In the genomic region with DNA sequence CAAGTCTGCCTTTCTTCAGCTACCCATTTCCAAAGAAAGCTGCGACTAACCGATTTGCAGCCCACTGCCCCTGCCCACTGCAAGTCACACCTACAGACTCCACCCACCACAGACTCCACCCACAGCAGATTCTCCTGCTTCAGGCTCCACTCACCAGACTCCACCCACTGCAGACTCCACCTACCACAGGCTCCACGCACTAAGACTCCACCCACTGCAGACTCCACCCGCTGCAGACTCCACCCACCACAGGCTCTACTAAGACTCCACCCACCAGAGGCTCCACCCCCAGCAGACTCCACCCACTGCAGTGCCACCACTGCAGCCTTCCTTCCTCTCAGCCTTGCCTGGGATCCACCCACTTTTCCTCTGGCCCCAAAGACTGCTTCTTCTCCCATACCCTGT, we compare ENCODE assay signal across 8 cellular contexts. TPM values are rescaled to one million over a fixed set of nuclear protein-coding genes. Genes with fewer than 3 reads are reported as not detected.
DNase-seq lines count a peak whose midpoint lies in the region; ATAC-seq and TF ChIP-seq lines count a peak whose summit lies in the region.
"Had no signal": no experiment of that assay in that cellular context is flagged by ENCODE, and none has a peak within 500 bp of the region (broad histone marks: within the 10 kb centered on the region; RNA-seq: fewer than 3 reads in every experiment).

No MANE protein-coding gene starts in this region.

- no peaks in the 10 kb centered on the region for H3K27me3 Mint-ChIP-seq in activated T-cell treated with anti-CD3 and anti-CD28 coated beads, Interleukin-2, amount 50 U/mL, for 24 hours

- no peaks in the 10 kb centered on the region for H3K36me3 Mint-ChIP-seq in activated T-cell treated with anti-CD3 and anti-CD28 coated beads, Interleukin-2, amount 50 U/mL, for 24 hours (ENCODE audit: low read depth)

- H3K4me3 ChIP-seq in transverse colon = no peak overlapping the region
- H3K4me3 ChIP-seq: thyroid gland had no signal

- intact Hi-C loops in transverse colon (cut with DNase I; ENCODE audit: low total_unique reads) = no loop called here

- no peaks in the 10 kb centered on the region for H3K9me3 ChIP-seq in transverse colon
- H3K9me3 ChIP-seq: thyroid gland had no signal

- in situ Hi-C loops in transverse colon (cut with MboI; ENCODE audit: low pct_ligation_motif_present in 1 of 4, low pct_unique_long_range_greater_than_20kb in 1 of 4, low sequenced_read_pairs in 3 of 4) = no loop called here

- peaks cover 12% of the 10 kb centered on the region for H3K4me1 Mint-ChIP-seq in activated T-cell treated with anti-CD3 and anti-CD28 coated beads, Interleukin-2, amount 50 U/mL, for 24 hours (ENCODE audit: low read depth)

- peak; percentile 31 for DNase-seq in LHCN-M2 (ENCODE audit: low read depth)
- peak; percentile 44 for DNase-seq in activated T-cell treated with anti-CD3 and anti-CD28 coated beads, Interleukin-2, amount 50 U/mL, for 24 hours
- peak; percentile 60 for DNase-seq in iris pigment epithelial cell (ENCODE audit: low read depth)
- peak; percentile 68 for DNase-seq in transverse colon
- no peak for DNase-seq in NCI-H1105 (lab: John Stamatoyannopoulos, UW)
- DNase-seq in DMS153 (lab: John Stamatoyannopoulos, UW) = no peak

- H3K36me3 ChIP-seq in transverse colon = no peaks in the 10 kb centered on the region
- H3K36me3 ChIP-seq: thyroid gland had no signal

- H3K4me3 Mint-ChIP-seq in activated T-cell treated with anti-CD3 and anti-CD28 coated beads, Interleukin-2, amount 50 U/mL, for 24 hours = no peak overlapping the region

- TF ChIP-seq CTCF in transverse colon (IDR thresholded peaks at IDR 0.05) = no peak

- peak; percentile 47 for ATAC-seq in GM18909 (IDR thresholded peaks at IDR 0.05; ENCODE audit: poor library complexity, unreplicated experiment)

- no peak for TF ChIP-seq EP300 in transverse colon (IDR thresholded peaks at IDR 0.05; ENCODE audit: low read depth)

- TF ChIP-seq POLR2A in transverse colon (IDR thresholded peaks at IDR 0.05) = no peak

- H3K27me3 ChIP-seq in transverse colon = no peaks in the 10 kb centered on the region
- H3K27me3 ChIP-seq: thyroid gland had no signal

- WGBS in transverse colon (ENCODE audit: low coverage in 1 of 2), 2 donors = 20 to 56% methylated on average over 2 to 4 of the region's 4 CpGs

- no peak overlapping the region for H3K27ac ChIP-seq in transverse colon

- peaks cover 9 to 30% (median 19%) of the 10 kb centered on the region in 4 donors for H3K4me1 ChIP-seq in transverse colon

- H3K9me3 Mint-ChIP-seq in activated T-cell treated with anti-CD3 and anti-CD28 coated beads, Interleukin-2, amount 50 U/mL, for 24 hours = no peaks in the 10 kb centered on the region

- H3K27ac Mint-ChIP-seq in activated T-cell treated with anti-CD3 and anti-CD28 coated beads, Interleukin-2, amount 50 U/mL, for 24 hours = no peak overlapping the region

RNA-seq across cellular contexts. Expression of a gene that starts 41.3 kb away (rescaled TPM):
- total RNA-seq in LHCN-M2 (2014; rRNA removed) (1.7 and 2.6 TPM in 2 replicates), transverse colon (10 to 100 TPM in 3 of 4 donors, 1 to 10 TPM in 1; 3.2 to 58.4 (median 14.2) TPM)
- polyA plus RNA-seq in LHCN-M2 (2012) = 1.8 TPM

Comparison
In these comparisons a context has a peak if more than half of its experiments do, and no peak if none do; other contexts are left out.
1. DNase-seq: peak in LHCN-M2 (single experiment), activated T-cell treated with anti-CD3 and anti-CD28 coated beads, Interleukin-2, amount 50 U/mL, for 24 hours (single experiment), iris pigment epithelial cell (single experiment) and transverse colon (single experiment); none in NCI-H1105 (single experiment) and DMS153 (single experiment).